ENCODE assay signal across 1 cellular context in the genomic region with DNA sequence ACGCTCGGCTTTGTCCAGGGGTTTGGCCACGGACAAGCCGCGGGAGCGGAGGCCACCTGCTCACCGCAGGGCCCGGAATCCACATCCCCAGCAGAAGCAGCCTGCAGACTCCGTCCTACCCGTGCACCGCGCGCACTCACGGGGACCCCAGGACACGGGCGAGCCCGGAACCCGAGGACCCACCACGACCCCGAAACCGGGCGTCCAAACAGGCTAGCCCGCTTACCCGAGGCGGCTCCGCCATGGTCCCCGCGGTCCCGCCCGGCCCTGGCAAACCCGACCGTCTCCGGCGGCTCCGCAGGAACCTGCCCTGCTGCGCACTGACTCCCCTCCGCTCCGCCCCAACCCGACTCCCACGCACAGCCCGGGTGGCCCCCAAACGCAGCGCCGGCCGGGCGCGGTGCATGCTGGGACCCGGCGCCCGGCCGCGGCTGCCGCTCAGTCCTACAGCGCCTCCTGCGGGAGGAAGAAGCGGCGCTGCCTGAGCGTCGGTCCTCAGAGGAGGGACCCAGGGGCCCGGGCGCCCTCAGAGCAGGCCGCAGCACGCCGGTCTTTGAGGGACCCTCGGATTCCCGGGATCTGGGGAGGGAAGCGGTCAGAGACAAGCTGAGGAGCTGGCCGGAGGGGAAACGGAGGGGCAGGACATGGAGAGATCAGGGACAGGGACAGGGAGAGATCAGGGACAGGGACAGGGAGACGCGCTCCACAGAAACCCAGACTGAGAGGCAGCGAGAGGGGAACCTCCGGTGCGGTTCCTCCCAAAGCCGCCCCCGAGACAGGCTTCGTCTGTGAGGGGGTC.
A peak's percentile ranks its signal among the peaks of the same experiment; 100 is the strongest.
TF ChIP-seq lines count a peak whose summit lies in the region.

ZNF786 (minus strand) TSS at position 322 of the 799 bp plus-strand sequence; CDS start at position 244, 78 bp downstream.

TF ChIP-seq in HepG2, 621 proteins besides CTCF, POLR2A, EP300 and RAD21 (continued from another document and continues in another):
- no peak for TF ChIP-seq REXO4 (CRISPR knock-in tag; IDR thresholded peaks at IDR 0.05; ENCODE audit: borderline replicate concordance)
- TF ChIP-seq HOMEZ (CRISPR knock-in tag; IDR thresholded peaks at IDR 0.05; ENCODE audit: low read depth): 0 out of 2 replicates have a peak, but pooled peaks have one; percentile 12
- no peak for TF ChIP-seq RFXANK (CRISPR knock-in tag; IDR thresholded peaks at IDR 0.05)
- TF ChIP-seq MAFF (IDR thresholded peaks at IDR 0.05; ENCODE audit: low read depth, low read length): no peak
- peak; percentile 82 for TF ChIP-seq ZFP82 (CRISPR knock-in tag; IDR thresholded peaks at IDR 0.05; ENCODE audit: borderline replicate concordance)
- TF ChIP-seq JUN (CRISPR knock-in tag; IDR thresholded peaks at IDR 0.05): no peak
- no peak for TF ChIP-seq AFF4 (CRISPR knock-in tag; IDR thresholded peaks at IDR 0.05)
- peak; percentile 53; the same call in 1 of the 2 replicates for TF ChIP-seq ISL2 (CRISPR knock-in tag; IDR thresholded peaks at IDR 0.05)
- TF ChIP-seq NR2F6 (IDR thresholded peaks at IDR 0.05): no peak
- TF ChIP-seq NR2F6 (CRISPR knock-in tag; IDR thresholded peaks at IDR 0.05): no peak; the same call in 1 of the 2 replicates
- TF ChIP-seq NR1H2 (CRISPR knock-in tag; IDR thresholded peaks at IDR 0.05; ENCODE audit: borderline replicate concordance, low read depth): no peak
- TF ChIP-seq, protein P1, sequence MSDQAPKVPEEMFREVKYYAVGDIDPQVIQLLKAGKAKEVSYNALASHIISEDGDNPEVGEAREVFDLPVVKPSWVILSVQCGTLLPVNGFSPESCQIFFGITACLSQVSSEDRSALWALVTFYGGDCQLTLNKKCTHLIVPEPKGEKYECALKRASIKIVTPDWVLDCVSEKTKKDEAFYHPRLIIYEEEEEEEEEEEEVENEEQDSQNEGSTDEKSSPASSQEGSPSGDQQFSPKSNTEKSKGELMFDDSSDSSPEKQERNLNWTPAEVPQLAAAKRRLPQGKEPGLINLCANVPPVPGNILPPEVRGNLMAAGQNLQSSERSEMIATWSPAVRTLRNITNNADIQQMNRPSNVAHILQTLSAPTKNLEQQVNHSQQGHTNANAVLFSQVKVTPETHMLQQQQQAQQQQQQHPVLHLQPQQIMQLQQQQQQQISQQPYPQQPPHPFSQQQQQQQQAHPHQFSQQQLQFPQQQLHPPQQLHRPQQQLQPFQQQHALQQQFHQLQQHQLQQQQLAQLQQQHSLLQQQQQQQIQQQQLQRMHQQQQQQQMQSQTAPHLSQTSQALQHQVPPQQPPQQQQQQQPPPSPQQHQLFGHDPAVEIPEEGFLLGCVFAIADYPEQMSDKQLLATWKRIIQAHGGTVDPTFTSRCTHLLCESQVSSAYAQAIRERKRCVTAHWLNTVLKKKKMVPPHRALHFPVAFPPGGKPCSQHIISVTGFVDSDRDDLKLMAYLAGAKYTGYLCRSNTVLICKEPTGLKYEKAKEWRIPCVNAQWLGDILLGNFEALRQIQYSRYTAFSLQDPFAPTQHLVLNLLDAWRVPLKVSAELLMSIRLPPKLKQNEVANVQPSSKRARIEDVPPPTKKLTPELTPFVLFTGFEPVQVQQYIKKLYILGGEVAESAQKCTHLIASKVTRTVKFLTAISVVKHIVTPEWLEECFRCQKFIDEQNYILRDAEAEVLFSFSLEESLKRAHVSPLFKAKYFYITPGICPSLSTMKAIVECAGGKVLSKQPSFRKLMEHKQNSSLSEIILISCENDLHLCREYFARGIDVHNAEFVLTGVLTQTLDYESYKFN (CRISPR knock-in tag; conservative IDR thresholded peaks at IDR 0.05): peak; percentile 50
- TF ChIP-seq, protein P2, sequence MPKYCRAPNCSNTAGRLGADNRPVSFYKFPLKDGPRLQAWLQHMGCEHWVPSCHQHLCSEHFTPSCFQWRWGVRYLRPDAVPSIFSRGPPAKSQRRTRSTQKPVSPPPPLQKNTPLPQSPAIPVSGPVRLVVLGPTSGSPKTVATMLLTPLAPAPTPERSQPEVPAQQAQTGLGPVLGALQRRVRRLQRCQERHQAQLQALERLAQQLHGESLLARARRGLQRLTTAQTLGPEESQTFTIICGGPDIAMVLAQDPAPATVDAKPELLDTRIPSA (CRISPR knock-in tag; IDR thresholded peaks at IDR 0.05; ENCODE audit: borderline replicate concordance): no peak
- TF ChIP-seq, protein P3, sequence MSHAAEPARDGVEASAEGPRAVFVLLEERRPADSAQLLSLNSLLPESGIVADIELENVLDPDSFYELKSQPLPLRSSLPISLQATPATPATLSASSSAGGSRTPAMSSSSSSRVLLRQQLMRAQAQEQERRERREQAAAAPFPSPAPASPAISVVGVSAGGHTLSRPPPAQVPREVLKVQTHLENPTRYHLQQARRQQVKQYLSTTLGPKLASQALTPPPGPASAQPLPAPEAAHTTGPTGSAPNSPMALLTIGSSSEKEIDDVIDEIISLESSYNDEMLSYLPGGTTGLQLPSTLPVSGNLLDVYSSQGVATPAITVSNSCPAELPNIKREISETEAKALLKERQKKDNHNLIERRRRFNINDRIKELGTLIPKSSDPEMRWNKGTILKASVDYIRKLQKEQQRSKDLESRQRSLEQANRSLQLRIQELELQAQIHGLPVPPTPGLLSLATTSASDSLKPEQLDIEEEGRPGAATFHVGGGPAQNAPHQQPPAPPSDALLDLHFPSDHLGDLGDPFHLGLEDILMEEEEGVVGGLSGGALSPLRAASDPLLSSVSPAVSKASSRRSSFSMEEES (CRISPR knock-in tag; IDR thresholded peaks at IDR 0.05): no peak
- no peak for TF ChIP-seq ZNF780A (CRISPR knock-in tag; IDR thresholded peaks at IDR 0.05)
- TF ChIP-seq, protein P4, sequence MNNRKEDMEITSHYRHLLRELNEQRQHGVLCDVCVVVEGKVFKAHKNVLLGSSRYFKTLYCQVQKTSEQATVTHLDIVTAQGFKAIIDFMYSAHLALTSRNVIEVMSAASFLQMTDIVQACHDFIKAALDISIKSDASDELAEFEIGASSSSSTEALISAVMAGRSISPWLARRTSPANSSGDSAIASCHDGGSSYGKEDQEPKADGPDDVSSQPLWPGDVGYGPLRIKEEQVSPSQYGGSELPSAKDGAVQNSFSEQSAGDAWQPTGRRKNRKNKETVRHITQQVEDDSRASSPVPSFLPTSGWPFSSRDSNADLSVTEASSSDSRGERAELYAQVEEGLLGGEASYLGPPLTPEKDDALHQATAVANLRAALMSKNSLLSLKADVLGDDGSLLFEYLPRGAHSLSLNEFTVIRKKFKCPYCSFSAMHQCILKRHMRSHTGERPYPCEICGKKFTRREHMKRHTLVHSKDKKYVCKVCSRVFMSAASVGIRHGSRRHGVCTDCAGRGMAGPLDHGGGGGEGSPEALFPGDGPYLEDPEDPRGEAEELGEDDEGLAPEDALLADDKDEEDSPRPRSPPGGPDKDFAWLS (CRISPR knock-in tag; IDR thresholded peaks at IDR 0.05; ENCODE audit: borderline replicate concordance): no peak
- TF ChIP-seq, protein P5, sequence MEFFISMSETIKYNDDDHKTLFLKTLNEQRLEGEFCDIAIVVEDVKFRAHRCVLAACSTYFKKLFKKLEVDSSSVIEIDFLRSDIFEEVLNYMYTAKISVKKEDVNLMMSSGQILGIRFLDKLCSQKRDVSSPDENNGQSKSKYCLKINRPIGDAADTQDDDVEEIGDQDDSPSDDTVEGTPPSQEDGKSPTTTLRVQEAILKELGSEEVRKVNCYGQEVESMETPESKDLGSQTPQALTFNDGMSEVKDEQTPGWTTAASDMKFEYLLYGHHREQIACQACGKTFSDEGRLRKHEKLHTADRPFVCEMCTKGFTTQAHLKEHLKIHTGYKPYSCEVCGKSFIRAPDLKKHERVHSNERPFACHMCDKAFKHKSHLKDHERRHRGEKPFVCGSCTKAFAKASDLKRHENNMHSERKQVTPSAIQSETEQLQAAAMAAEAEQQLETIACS (CRISPR knock-in tag; IDR thresholded peaks at IDR 0.05): no peak
- TF ChIP-seq, protein P6, sequence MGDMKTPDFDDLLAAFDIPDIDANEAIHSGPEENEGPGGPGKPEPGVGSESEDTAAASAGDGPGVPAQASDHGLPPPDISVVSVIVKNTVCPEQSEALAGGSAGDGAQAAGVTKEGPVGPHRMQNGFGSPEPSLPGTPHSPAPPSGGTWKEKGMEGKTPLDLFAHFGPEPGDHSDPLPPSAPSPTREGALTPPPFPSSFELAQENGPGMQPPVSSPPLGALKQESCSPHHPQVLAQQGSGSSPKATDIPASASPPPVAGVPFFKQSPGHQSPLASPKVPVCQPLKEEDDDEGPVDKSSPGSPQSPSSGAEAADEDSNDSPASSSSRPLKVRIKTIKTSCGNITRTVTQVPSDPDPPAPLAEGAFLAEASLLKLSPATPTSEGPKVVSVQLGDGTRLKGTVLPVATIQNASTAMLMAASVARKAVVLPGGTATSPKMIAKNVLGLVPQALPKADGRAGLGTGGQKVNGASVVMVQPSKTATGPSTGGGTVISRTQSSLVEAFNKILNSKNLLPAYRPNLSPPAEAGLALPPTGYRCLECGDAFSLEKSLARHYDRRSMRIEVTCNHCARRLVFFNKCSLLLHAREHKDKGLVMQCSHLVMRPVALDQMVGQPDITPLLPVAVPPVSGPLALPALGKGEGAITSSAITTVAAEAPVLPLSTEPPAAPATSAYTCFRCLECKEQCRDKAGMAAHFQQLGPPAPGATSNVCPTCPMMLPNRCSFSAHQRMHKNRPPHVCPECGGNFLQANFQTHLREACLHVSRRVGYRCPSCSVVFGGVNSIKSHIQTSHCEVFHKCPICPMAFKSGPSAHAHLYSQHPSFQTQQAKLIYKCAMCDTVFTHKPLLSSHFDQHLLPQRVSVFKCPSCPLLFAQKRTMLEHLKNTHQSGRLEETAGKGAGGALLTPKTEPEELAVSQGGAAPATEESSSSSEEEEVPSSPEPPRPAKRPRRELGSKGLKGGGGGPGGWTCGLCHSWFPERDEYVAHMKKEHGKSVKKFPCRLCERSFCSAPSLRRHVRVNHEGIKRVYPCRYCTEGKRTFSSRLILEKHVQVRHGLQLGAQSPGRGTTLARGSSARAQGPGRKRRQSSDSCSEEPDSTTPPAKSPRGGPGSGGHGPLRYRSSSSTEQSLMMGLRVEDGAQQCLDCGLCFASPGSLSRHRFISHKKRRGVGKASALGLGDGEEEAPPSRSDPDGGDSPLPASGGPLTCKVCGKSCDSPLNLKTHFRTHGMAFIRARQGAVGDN (CRISPR knock-in tag; IDR thresholded peaks at IDR 0.05): peak; percentile 96
- peak; percentile 30; the same call in 1 of the 2 replicates for TF ChIP-seq ZNF792 (CRISPR knock-in tag; IDR thresholded peaks at IDR 0.05)
- no peak for TF ChIP-seq BCLAF1 (IDR thresholded peaks at IDR 0.05)
- TF ChIP-seq XBP1 (CRISPR knock-in tag; IDR thresholded peaks at IDR 0.05): 0 out of 2 replicates have a peak, but pooled peaks have one; percentile 65
- TF ChIP-seq SP4 (CRISPR knock-in tag; IDR thresholded peaks at IDR 0.05): peak; percentile 53; the same call in 1 of the 2 replicates
- no peak for TF ChIP-seq TRIM24 (CRISPR knock-in tag; IDR thresholded peaks at IDR 0.05)
- no peak; the same call in 1 of the 2 replicates for TF ChIP-seq ZNF180 (CRISPR knock-in tag; IDR thresholded peaks at IDR 0.05; ENCODE audit: borderline replicate concordance, low read depth)
- 0 out of 2 replicates have a peak, but pooled peaks have one; percentile 19 for TF ChIP-seq REL (CRISPR knock-in tag; conservative IDR thresholded peaks at IDR 0.05)
- TF ChIP-seq SALL2 (CRISPR knock-in tag; IDR thresholded peaks at IDR 0.05): peak; percentile 78; the same call in 1 of the 2 replicates
